In genomic region chr19:44813331-44814131, GRCh38 we compare ENCODE assay signal across 28 cellular contexts. TPM values are rescaled to one million over a fixed set of nuclear protein-coding genes. Genes with fewer than 3 reads are reported as not detected.
DNase-seq lines count a peak whose midpoint lies in the region; ATAC-seq and TF ChIP-seq lines count a peak whose summit lies in the region.
"Had no signal": no experiment of that assay in that cellular context is flagged by ENCODE, and none has a peak within 500 bp of the region (broad histone marks: within the 10 kb centered on the region; RNA-seq: fewer than 3 reads in every experiment).

No MANE protein-coding gene starts in this region.

- 82 to 86% methylated on average over 23 to 29 of the region's 29 CpGs for WGBS in lower leg skin, 2 donors

- H3K4me3 ChIP-seq in MM.1S (ENCODE audit: low read length) (no peak overlapping the region), lower leg skin (ENCODE audit: low read depth, poor library complexity, severe bottlenecking) (no peak overlapping the region)
- H3K4me3 ChIP-seq: pancreas, Peyer's patch, right atrium auricular region, SJCRH30, thoracic aorta had no signal

- TF ChIP-seq CTCF in MM.1S (IDR thresholded peaks at IDR 0.05; ENCODE audit: low read length): no peak
- no peak for TF ChIP-seq CTCF in mesothelial cell of epicardium (IDR thresholded peaks at IDR 0.05; ENCODE audit: unreplicated experiment)
- no peak for TF ChIP-seq CTCF in lower leg skin (IDR thresholded peaks at IDR 0.05)

- no peaks in the 10 kb centered on the region for H3F3A ChIP-seq in MM.1S (ENCODE audit: insufficient read depth, low read length)

- no peaks in the 10 kb centered on the region for H3K9me3 ChIP-seq in MM.1S (replicated peaks; ENCODE audit: insufficient read depth, low read length)
- H3K9me3 ChIP-seq: Caco-2, pancreas, Peyer's patch, right atrium auricular region, SJCRH30, thoracic aorta had no signal

- H3K4me1 Mint-ChIP-seq in dendritic cell treated with granulocyte-macrophage colony-stimulating factor and Interleukin-4, amounts not matched to agents 40 ng/mL and 50 ng/mL, for 4 days (ENCODE audit: low read depth): peaks cover 25% of the 10 kb centered on the region
- H3K4me1 Mint-ChIP-seq in mesothelial cell of epicardium: peaks cover 22% of the 10 kb centered on the region

- H3K4me1 ChIP-seq in MM.1S (ENCODE audit: low read length): no peaks in the 10 kb centered on the region

- peaks cover 70% of the 10 kb centered on the region for H3K27me3 ChIP-seq in MM.1S (replicated peaks; ENCODE audit: insufficient read depth, low read length)
- H3K27me3 ChIP-seq: pancreas, Peyer's patch, right atrium auricular region, SJCRH30 had no signal

- no peaks in the 10 kb centered on the region for H3K36me3 ChIP-seq in MM.1S (replicated peaks; ENCODE audit: insufficient read depth, low read length)
- H3K36me3 ChIP-seq: pancreas, Peyer's patch had no signal

- peak overlapping the region; percentile 3 for H3K27ac Mint-ChIP-seq in dendritic cell treated with granulocyte-macrophage colony-stimulating factor and Interleukin-4, amounts not matched to agents 40 ng/mL and 50 ng/mL, for 4 days
- H3K27ac Mint-ChIP-seq in mesothelial cell of epicardium: peak overlapping the region; percentile 19
- H3K27ac Mint-ChIP-seq: activated CD8-positive, alpha-beta T cell treated with anti-CD3 and anti-CD28 coated beads, Interleukin-2, amount 10 ng/mL, durations not matched to agents 7 days and 5 days; brain; naive thymus-derived CD4-positive, alpha-beta T cell had no signal

- no peak overlapping the region for H2AFZ ChIP-seq in MM.1S (ENCODE audit: low read length)

- H3K79me2 ChIP-seq in MM.1S (ENCODE audit: low read length): no peaks in the 10 kb centered on the region

- no peak overlapping the region for H3K4me3 Mint-ChIP-seq in dendritic cell treated with granulocyte-macrophage colony-stimulating factor and Interleukin-4, amounts not matched to agents 40 ng/mL and 50 ng/mL, for 4 days
- H3K4me3 Mint-ChIP-seq in mesothelial cell of epicardium: no peak overlapping the region
- H3K4me3 Mint-ChIP-seq: activated CD8-positive, alpha-beta T cell treated with anti-CD3 and anti-CD28 coated beads, Interleukin-2, amount 10 ng/mL, durations not matched to agents 7 days and 5 days; naive thymus-derived CD4-positive, alpha-beta T cell had no signal

- H3K9ac ChIP-seq in MM.1S (ENCODE audit: low read length): no peak overlapping the region

- no peaks in the 10 kb centered on the region for H3K9me3 Mint-ChIP-seq in dendritic cell treated with granulocyte-macrophage colony-stimulating factor and Interleukin-4, amounts not matched to agents 40 ng/mL and 50 ng/mL, for 4 days
- no peaks in the 10 kb centered on the region for H3K9me3 Mint-ChIP-seq in mesothelial cell of epicardium

- DNase-seq in ELF-1 (ENCODE audit: low read depth, low spot score): peak; percentile 51
- no peak for DNase-seq in MM.1S
- DNase-seq in mesothelial cell of epicardium (ENCODE audit: low spot score in 2 of 2, unreplicated experiment in 2 of 2): no peak
- no peak for DNase-seq in lower leg skin (ENCODE audit: low spot score in 2 of 2)
- DNase-seq: activated CD8-positive, alpha-beta T cell treated with anti-CD3 and anti-CD28 coated beads, Interleukin-2, amount 10 ng/mL, durations not matched to agents 7 days and 5 days; activated effector memory CD4-positive, alpha-beta T cell treated with anti-CD3 and anti-CD28 coated beads, Interleukin-2, amount 50 U/mL, for 16 hours; activated T-cell treated with anti-CD3 and anti-CD28 coated beads for 4 hours; C1 segment of cervical spinal cord; DMS79 treated with DMSO at 0.1 percent for 48 hours; KBM-7; naive thymus-derived CD4-positive, alpha-beta T cell; NCI-H1436; NCI-H510A treated with DMSO at 0.1 percent for 48 hours; pancreas; Peyer's patch; SJCRH30; stimulated activated CD4-positive, alpha-beta T cell treated with anti-CD3 and anti-CD28 coated beads, Interleukin-4, amount 100 ng/mL, for 24 hours; stimulated activated naive CD4-positive, alpha-beta T cell treated with Interleukin-2 at 50 U/mL for 16 hours had no signal

- TF ChIP-seq POLR2A in lower leg skin (IDR thresholded peaks at IDR 0.05): no peak

- H3K27ac ChIP-seq in MM.1S (ENCODE audit: low read length): no peak overlapping the region
- H3K27ac ChIP-seq: pancreas, Peyer's patch, right atrium auricular region, SJCRH30 had no signal

- H3K27me3 Mint-ChIP-seq in dendritic cell treated with granulocyte-macrophage colony-stimulating factor and Interleukin-4, amounts not matched to agents 40 ng/mL and 50 ng/mL, for 4 days: peaks cover 42% of the 10 kb centered on the region
- no peaks in the 10 kb centered on the region for H3K27me3 Mint-ChIP-seq in mesothelial cell of epicardium (ENCODE audit: low read depth)

- no peak for ATAC-seq in HG02678 (IDR thresholded peaks at IDR 0.05; ENCODE audit: unreplicated experiment)
- no peak for ATAC-seq in HG02938 (IDR thresholded peaks at IDR 0.05; ENCODE audit: unreplicated experiment)
- no peak for ATAC-seq in HG03439 (IDR thresholded peaks at IDR 0.05; ENCODE audit: unreplicated experiment)
- ATAC-seq: activated CD8-positive, alpha-beta T cell treated with anti-CD3 and anti-CD28 coated beads, Interleukin-2, amount 10 ng/mL, durations not matched to agents 7 days and 5 days; naive thymus-derived CD4-positive, alpha-beta T cell; pancreas had no signal

- no peaks in the 10 kb centered on the region for H4K20me1 ChIP-seq in MM.1S (ENCODE audit: insufficient read depth, low read length)

- H3K4me2 ChIP-seq in MM.1S (ENCODE audit: low read depth, low read length): peak overlapping the region; percentile 30; the same call in 1 of the 2 replicates

- H3K9me2 ChIP-seq in MM.1S (replicated peaks; ENCODE audit: insufficient read depth, low read length): no peaks in the 10 kb centered on the region

- no peaks in the 10 kb centered on the region for H3K36me3 Mint-ChIP-seq in dendritic cell treated with granulocyte-macrophage colony-stimulating factor and Interleukin-4, amounts not matched to agents 40 ng/mL and 50 ng/mL, for 4 days (ENCODE audit: low read depth)
- peaks cover 33% of the 10 kb centered on the region for H3K36me3 Mint-ChIP-seq in mesothelial cell of epicardium
- H3K36me3 Mint-ChIP-seq: naive thymus-derived CD4-positive, alpha-beta T cell had no signal

- intact Hi-C loops in dendritic cell treated with granulocyte-macrophage colony-stimulating factor and Interleukin-4, amounts not matched to agents 40 ng/mL and 50 ng/mL, for 4 days (cut with micrococcal nuclease): no loop called here
- intact Hi-C loops in lower leg skin (cut with DNase I; ENCODE audit: low total_unique reads): no loop called here

RNA-seq across cellular contexts. Expression of gene BCAM, which starts 4.6 kb away (rescaled TPM):
- 346 to 378 TPM (median 355 TPM) in 3 replicates for total RNA-seq in mesothelial cell of epicardium
- 10 to 100 TPM; 32.3 to 73.5 (median 58.0) TPM for total RNA-seq in lower leg skin
- total RNA-seq: activated CD8-positive, alpha-beta T cell treated with anti-CD3 and anti-CD28 coated beads, Interleukin-2, amount 10 ng/mL, durations not matched to agents 7 days and 5 days; T-helper 1 cell treated with Interleukin-12 subunit alpha and Interleukin-12 subunit beta and Interleukin-4 antibody, amounts not matched to agents 30 ng/mL and 1 ng/mL, for 36 hours had no signal

RNA-seq across cellular contexts. Expression of gene NECTIN2, which starts 32.6 kb away (rescaled TPM):
- total RNA-seq in mesothelial cell of epicardium (291 to 300 TPM (median 299 TPM) in 3 replicates), lower leg skin (10 to 100 TPM; 75.2 to 91.1 (median 82.4) TPM)

RNA-seq across cellular contexts. Expression of gene CBLC, which starts 35.8 kb away (rescaled TPM):
- total RNA-seq in mesothelial cell of epicardium (8.5 to 10.8 TPM (median 8.8 TPM) in 3 replicates), lower leg skin (10 to 100 TPM; 64.3 to 87.0 (median 75.6) TPM)
- total RNA-seq: activated CD8-positive, alpha-beta T cell treated with anti-CD3 and anti-CD28 coated beads, Interleukin-2, amount 10 ng/mL, durations not matched to agents 7 days and 5 days; glomerular endothelial cell; naive thymus-derived CD4-positive, alpha-beta T cell; right atrium auricular region; SJCRH30; T-helper 1 cell treated with Interleukin-12 subunit alpha and Interleukin-12 subunit beta and Interleukin-4 antibody, amounts not matched to agents 30 ng/mL and 1 ng/mL, for 36 hours had no signal
